ENCODE assay signal across 19 cellular contexts in genomic region chr1:175222296-175222938, GRCh38. TPM values are rescaled to one million over a fixed set of nuclear protein-coding genes. Genes with fewer than 3 reads are reported as not detected.
DNase-seq lines count a peak whose midpoint lies in the region; ATAC-seq and TF ChIP-seq lines count a peak whose summit lies in the region.
"Had no signal": no experiment of that assay in that cellular context is flagged by ENCODE, and none has a peak within 500 bp of the region (broad histone marks: within the 10 kb centered on the region; RNA-seq: fewer than 3 reads in every experiment).

No MANE protein-coding gene starts in this region.

- no peak overlapping the region for H3K9ac ChIP-seq in trophoblast cell (ENCODE audit: low read length)

- peak overlapping the region; percentile 2 for H2AK5ac ChIP-seq in trophoblast cell (ENCODE audit: low read length)

- H3K9me3 ChIP-seq in RWPE2 (ENCODE audit: severe bottlenecking) (no peaks in the 10 kb centered on the region), trophoblast cell (ENCODE audit: insufficient read depth, low read depth, low read length) (peaks cover 2% of the 10 kb centered on the region)
- no peaks in the 10 kb centered on the region for H3K9me3 ChIP-seq in CD8-positive, alpha-beta T cell (ENCODE audit: low read length)
- H3K9me3 ChIP-seq: vagina had no signal

- intact Hi-C loops in CD8-positive, alpha-beta T cell (cut with DNase I, micrococcal nuclease): loop anchor here in 1 of 2 experiments (5.0 kb wide), 1 partner anchor 65 kb away; no protein-coding TSS in a partner anchor

- ATAC-seq in RWPE2 (ENCODE audit: low read depth) (peak; percentile 84), GM19395 (IDR thresholded peaks at IDR 0.05; ENCODE audit: unreplicated experiment) (no peak)
- ATAC-seq in activated naive CD8-positive, alpha-beta T cell treated with anti-CD3 and anti-CD28 coated beads, Interleukin-2, amount 50 U/mL, for 24 hours: no peak
- no peak for ATAC-seq in CD8-positive, alpha-beta T cell
- ATAC-seq: activated CD8-positive, alpha-beta memory T cell treated with anti-CD3 and anti-CD28 coated beads, Interleukin-2, amount 10 ng/mL, durations not matched to agents 7 days and 5 days had no signal

- H3K36me3 ChIP-seq in RWPE2 (ENCODE audit: low read depth) (no peaks in the 10 kb centered on the region), trophoblast cell (ENCODE audit: control insufficient read depth in 1 of 2, insufficient read depth in 2 of 2, low read length in 2 of 2) (no peaks in the 10 kb centered on the region)
- no peaks in the 10 kb centered on the region for H3K36me3 ChIP-seq in CD8-positive, alpha-beta T cell (ENCODE audit: insufficient read depth, low read length)
- H3K36me3 ChIP-seq: vagina had no signal

- no CpG with 5 or more reads among the region's 10 CpGs for WGBS in trophoblast cell (ENCODE audit: extremely low coverage, insufficient coverage, insufficient read length)

- no peaks in the 10 kb centered on the region for H3K27me3 ChIP-seq in RWPE2 (ENCODE audit: insufficient read depth, poor library complexity, severe bottlenecking)
- H3K27me3 ChIP-seq in trophoblast cell (ENCODE audit: insufficient read depth, low read length): no peaks in the 10 kb centered on the region
- no peaks in the 10 kb centered on the region for H3K27me3 ChIP-seq in CD8-positive, alpha-beta T cell (ENCODE audit: insufficient read depth, low read length)
- H3K27me3 ChIP-seq: vagina had no signal

- no peak overlapping the region for H3K23ac ChIP-seq in trophoblast cell (ENCODE audit: low read length)

- no peak overlapping the region for H4K12ac ChIP-seq in trophoblast cell (ENCODE audit: low read depth, low read length)

- peak overlapping the region; percentile 7 for H2BK5ac ChIP-seq in trophoblast cell (ENCODE audit: low read depth, low read length, poor library complexity)

- H4K8ac ChIP-seq in trophoblast cell (ENCODE audit: low read depth, low read length): peak overlapping the region; percentile 1

- H2AFZ ChIP-seq in trophoblast cell (ENCODE audit: insufficient read depth, low read length, poor library complexity): no peak overlapping the region

- H4K91ac ChIP-seq in trophoblast cell (ENCODE audit: low read depth, low read length): peak overlapping the region; percentile 28

- H3K4me1 Mint-ChIP-seq in activated naive CD8-positive, alpha-beta T cell treated with anti-CD3 and anti-CD28 coated beads, Interleukin-2, amount 50 U/mL, for 24 hours: peaks cover 17% of the 10 kb centered on the region
- peaks cover 11% of the 10 kb centered on the region for H3K4me1 Mint-ChIP-seq in CD8-positive, alpha-beta T cell (ENCODE audit: low read depth)
- H3K4me1 Mint-ChIP-seq: activated CD8-positive, alpha-beta memory T cell treated with anti-CD3 and anti-CD28 coated beads, Interleukin-2, amount 10 ng/mL, durations not matched to agents 7 days and 5 days; neural crest cell had no signal

- CTCF ChIA-PET in CD8-positive, alpha-beta T cell (lab: Charles Lee): interaction anchor here (0.9 to 2.1 kb wide), 3 partner anchors 12 to 71 kb away, joined by 3 to 6 read pairs (median 4); no protein-coding TSS in a partner anchor

- POLR2A ChIA-PET in CD8-positive, alpha-beta T cell (lab: Charles Lee): no interaction called here

- H2BK12ac ChIP-seq in trophoblast cell (ENCODE audit: low read length): peak overlapping the region; percentile 3

- H3K79me1 ChIP-seq in trophoblast cell (ENCODE audit: low read length): peaks cover 8% of the 10 kb centered on the region

- H3K27ac ChIP-seq in RWPE2 (ENCODE audit: poor library complexity, severe bottlenecking) (peak overlapping the region; percentile 86), epithelial cell of prostate (peak overlapping the region; percentile 82), trophoblast cell (ENCODE audit: low read depth, low read length) (peak overlapping the region; percentile 54)
- H3K27ac ChIP-seq in CD8-positive, alpha-beta T cell (ENCODE audit: low read depth, low read length): no peak overlapping the region

- H3K4me3 ChIP-seq in RWPE2 (ENCODE audit: severe bottlenecking) (no peak overlapping the region), trophoblast cell (ENCODE audit: low read depth, low read length) (no peak overlapping the region)
- no peak overlapping the region for H3K4me3 ChIP-seq in CD8-positive, alpha-beta T cell (ENCODE audit: low read depth, low read length)
- H3K4me3 ChIP-seq: vagina had no signal

- no peaks in the 10 kb centered on the region for H3K36me3 Mint-ChIP-seq in activated naive CD8-positive, alpha-beta T cell treated with anti-CD3 and anti-CD28 coated beads, Interleukin-2, amount 50 U/mL, for 24 hours (ENCODE audit: low read depth)
- H3K36me3 Mint-ChIP-seq in CD8-positive, alpha-beta T cell: no peaks in the 10 kb centered on the region
- H3K36me3 Mint-ChIP-seq: activated CD8-positive, alpha-beta memory T cell treated with anti-CD3 and anti-CD28 coated beads, Interleukin-2, amount 10 ng/mL, durations not matched to agents 7 days and 5 days had no signal

- H3K4ac ChIP-seq in trophoblast cell (ENCODE audit: low read depth, low read length): peak overlapping the region; percentile 0

- no peak overlapping the region for H3K27ac Mint-ChIP-seq in activated naive CD8-positive, alpha-beta T cell treated with anti-CD3 and anti-CD28 coated beads, Interleukin-2, amount 50 U/mL, for 24 hours
- H3K27ac Mint-ChIP-seq in CD8-positive, alpha-beta T cell: no peak overlapping the region
- H3K27ac Mint-ChIP-seq: activated CD4-positive, alpha-beta T cell treated with anti-CD3 and anti-CD28 coated beads, Interleukin-2, amount 10 ng/mL, durations not matched to agents 24 days and 14 days; activated CD8-positive, alpha-beta memory T cell treated with anti-CD3 and anti-CD28 coated beads, Interleukin-2, amount 10 ng/mL, durations not matched to agents 7 days and 5 days; CD4-positive, alpha-beta T cell had no signal

- no peaks in the 10 kb centered on the region for H3K9me3 Mint-ChIP-seq in activated naive CD8-positive, alpha-beta T cell treated with anti-CD3 and anti-CD28 coated beads, Interleukin-2, amount 50 U/mL, for 24 hours
- no peaks in the 10 kb centered on the region for H3K9me3 Mint-ChIP-seq in CD8-positive, alpha-beta T cell
- H3K9me3 Mint-ChIP-seq: activated CD4-positive, alpha-beta T cell treated with anti-CD3 and anti-CD28 coated beads, Interleukin-2, amount 10 ng/mL, durations not matched to agents 24 days and 14 days; CD4-positive, alpha-beta T cell; neural crest cell had no signal

- peak overlapping the region; percentile 2 for H3K18ac ChIP-seq in trophoblast cell (ENCODE audit: low read length)

- no peak for TF ChIP-seq CTCF in RWPE2 (IDR thresholded peaks at IDR 0.05; ENCODE audit: poor library complexity, severe bottlenecking)
- no peak for TF ChIP-seq CTCF in CD8-positive, alpha-beta T cell (IDR thresholded peaks at IDR 0.05)

- H3K14ac ChIP-seq in trophoblast cell (ENCODE audit: low read length): peak overlapping the region; percentile 3

- peaks cover 45% of the 10 kb centered on the region for H3K4me1 ChIP-seq in RWPE2 (ENCODE audit: insufficient read depth, poor library complexity, severe bottlenecking)
- peaks cover 9 to 14% of the 10 kb centered on the region in 2 experiments for H3K4me1 ChIP-seq in trophoblast cell (ENCODE audit: control insufficient read depth in 1 of 2, insufficient read depth in 2 of 2, low read length in 2 of 2)
- no peaks in the 10 kb centered on the region for H3K4me1 ChIP-seq in CD8-positive, alpha-beta T cell (ENCODE audit: insufficient read depth, low read length)

- no peak overlapping the region for H3K4me3 Mint-ChIP-seq in activated naive CD8-positive, alpha-beta T cell treated with anti-CD3 and anti-CD28 coated beads, Interleukin-2, amount 50 U/mL, for 24 hours
- H3K4me3 Mint-ChIP-seq in CD8-positive, alpha-beta T cell: no peak overlapping the region
- H3K4me3 Mint-ChIP-seq: activated CD4-positive, alpha-beta T cell treated with anti-CD3 and anti-CD28 coated beads, Interleukin-2, amount 10 ng/mL, durations not matched to agents 24 days and 14 days; activated CD8-positive, alpha-beta memory T cell treated with anti-CD3 and anti-CD28 coated beads, Interleukin-2, amount 10 ng/mL, durations not matched to agents 7 days and 5 days; CD4-positive, alpha-beta T cell; neural crest cell had no signal

- peak; percentile 15 for DNase-seq in EH (ENCODE audit: low read depth)
- DNase-seq in RWPE2 (ENCODE audit: low spot score): peak; percentile 72
- peak; percentile 77 for DNase-seq in epithelial cell of prostate (ENCODE audit: low read depth, low spot score)
- DNase-seq in trophoblast cell: no peak
- DNase-seq in mucosa of gallbladder (ENCODE audit: low spot score): no peak
- DNase-seq in activated naive CD8-positive, alpha-beta T cell treated with anti-CD3 and anti-CD28 coated beads, Interleukin-2, amount 50 U/mL, for 24 hours: no peak
- DNase-seq in CD8-positive, alpha-beta T cell: no peak
- DNase-seq: activated CD4-positive, alpha-beta T cell treated with anti-CD3 and anti-CD28 coated beads, Interleukin-2, amount 10 ng/mL, durations not matched to agents 24 days and 14 days; activated CD8-positive, alpha-beta memory T cell treated with anti-CD3 and anti-CD28 coated beads, Interleukin-2, amount 10 ng/mL, durations not matched to agents 7 days and 5 days; CD4-positive, alpha-beta T cell; DMS53; foreskin fibroblast; hypothalamus; midbrain; NCI-H146; stimulated activated CD4-positive, alpha-beta T cell treated with anti-CD3 and anti-CD28 coated beads, Interleukin-4, amount 100 ng/mL, for 1 hour had no signal

- no peaks in the 10 kb centered on the region for H3K27me3 Mint-ChIP-seq in activated naive CD8-positive, alpha-beta T cell treated with anti-CD3 and anti-CD28 coated beads, Interleukin-2, amount 50 U/mL, for 24 hours
- no peaks in the 10 kb centered on the region for H3K27me3 Mint-ChIP-seq in CD8-positive, alpha-beta T cell (ENCODE audit: low read depth)
- H3K27me3 Mint-ChIP-seq: activated CD8-positive, alpha-beta memory T cell treated with anti-CD3 and anti-CD28 coated beads, Interleukin-2, amount 10 ng/mL, durations not matched to agents 7 days and 5 days; CD4-positive, alpha-beta T cell had no signal

- peak overlapping the region; percentile 9 for H2BK120ac ChIP-seq in trophoblast cell (ENCODE audit: insufficient read depth, low read length, poor library complexity)

- H3K79me2 ChIP-seq in trophoblast cell (ENCODE audit: control insufficient read depth, insufficient read depth, low read length, poor library complexity): no peaks in the 10 kb centered on the region

- H3K4me2 ChIP-seq in trophoblast cell (ENCODE audit: low read length): no peak overlapping the region

RNA-seq across cellular contexts. Expression of gene KIAA0040, which starts 29.8 kb away (rescaled TPM):
- 101 and 110 TPM in 2 replicates for polyA plus RNA-seq in trophoblast cell (2013)
- total RNA-seq in mucosa of gallbladder: 16.1 TPM
- 1 to 10 TPM; 8.7 to 9.6 TPM for total RNA-seq in CD8-positive, alpha-beta T cell

Comparison
In these comparisons a context has a peak if more than half of its experiments do, and no peak if none do; other contexts are left out.
1. DNase-seq: peak in EH (single experiment), RWPE2 (single experiment) and epithelial cell of prostate (single experiment); none in trophoblast cell (0 of 2), mucosa of gallbladder (single experiment), activated naive CD8-positive, alpha-beta T cell treated with anti-CD3 and anti-CD28 coated beads, Interleukin-2, amount 50 U/mL, for 24 hours (single experiment) and CD8-positive, alpha-beta T cell (0 of 7).